In the genomic region with DNA sequence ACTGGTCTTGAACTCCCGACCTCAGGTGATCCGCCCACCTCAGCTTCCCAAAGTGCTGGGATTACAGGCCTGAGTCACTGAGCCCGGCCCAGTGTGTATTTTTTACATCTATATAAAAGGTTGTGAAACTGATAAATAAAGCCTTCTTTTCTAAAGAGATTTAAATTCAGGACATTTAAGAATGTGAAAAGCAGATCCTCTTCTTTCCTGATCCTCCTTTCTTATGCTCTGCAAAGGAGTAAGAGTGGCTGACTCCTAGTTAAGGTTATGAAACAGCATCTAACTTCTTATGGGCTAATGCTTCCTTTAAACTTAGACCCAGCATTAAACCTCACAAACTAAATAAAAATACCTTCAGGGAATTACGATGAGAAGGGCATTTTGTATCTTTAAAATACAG, we compare ENCODE assay signal across 13 cellular contexts.
DNase-seq lines count a peak whose midpoint lies in the region; ATAC-seq and TF ChIP-seq lines count a peak whose summit lies in the region.
"Had no signal": no experiment of that assay in that cellular context is flagged by ENCODE, and none has a peak within 500 bp of the region (broad histone marks: within the 10 kb centered on the region; RNA-seq: fewer than 3 reads in every experiment).

No MANE protein-coding gene starts in this region.

- H3K36me3 ChIP-seq in HUES48 (ENCODE audit: control insufficient read depth, insufficient read depth, low read length), result no peaks in the 10 kb centered on the region

- in situ Hi-C loops in GM13977 (cut with MboI; ENCODE audit: low pct_unique_long_range_greater_than_20kb, low sequenced_read_pairs, unreplicated experiment), result no loop called here

- TF ChIP-seq CTCF in fibroblast of villous mesenchyme (IDR thresholded peaks at IDR 0.05; ENCODE audit: insufficient read depth, low read depth, low read length) (no peak), mesothelial cell of epicardium (IDR thresholded peaks at IDR 0.05; ENCODE audit: unreplicated experiment) (no peak), GM13977 (IDR thresholded peaks at IDR 0.05; ENCODE audit: extremely low read depth, insufficient read depth, missing control alignments) (no peak)

- peak overlapping the region; percentile 1 for H3K27ac ChIP-seq in HUES48 (ENCODE audit: low read depth, low read length)

- H3K9me3 Mint-ChIP-seq in mesothelial cell of epicardium, result peaks cover 3% of the 10 kb centered on the region
- H3K9me3 Mint-ChIP-seq in activated T-cell treated with anti-CD3 and anti-CD28 coated beads, Interleukin-2, amount 50 U/mL, for 72 hours, result peaks cover 3% of the 10 kb centered on the region in 2 donors

- H3K27me3 ChIP-seq in HUES48 (ENCODE audit: control insufficient read depth, insufficient read depth, low read length), result no peaks in the 10 kb centered on the region

- peak overlapping the region; percentile 40 for H3K27ac Mint-ChIP-seq in mesothelial cell of epicardium
- no peak overlapping the region for H3K27ac Mint-ChIP-seq in activated T-cell treated with anti-CD3 and anti-CD28 coated beads, Interleukin-2, amount 50 U/mL, for 72 hours
- H3K27ac Mint-ChIP-seq: B cell; CD4-positive, alpha-beta T cell had no signal

- no peak overlapping the region for H3K4me3 ChIP-seq in HUES48 (ENCODE audit: low read depth, low read length)
- no peak overlapping the region for H3K4me3 ChIP-seq in fibroblast of villous mesenchyme (ENCODE audit: low read depth, low read length)
- H3K4me3 ChIP-seq: GM12878 had no signal

- H3K27me3 Mint-ChIP-seq in mesothelial cell of epicardium (ENCODE audit: low read depth), result no peaks in the 10 kb centered on the region
- no peaks in the 10 kb centered on the region for H3K27me3 Mint-ChIP-seq in activated T-cell treated with anti-CD3 and anti-CD28 coated beads, Interleukin-2, amount 50 U/mL, for 72 hours (ENCODE audit: low read depth)
- H3K27me3 Mint-ChIP-seq: B cell; CD4-positive, alpha-beta T cell had no signal

- no peaks in the 10 kb centered on the region for H3K36me3 Mint-ChIP-seq in mesothelial cell of epicardium
- H3K36me3 Mint-ChIP-seq in activated T-cell treated with anti-CD3 and anti-CD28 coated beads, Interleukin-2, amount 50 U/mL, for 72 hours (ENCODE audit: insufficient read depth in 2 of 2), result peaks cover 5 to 7% of the 10 kb centered on the region in 2 donors

- intact Hi-C loops in posterior cingulate gyrus (cut with DNase I), result no loop called here

- H3K9me3 ChIP-seq in HUES48 (ENCODE audit: control insufficient read depth, insufficient read depth, low read length), result no peaks in the 10 kb centered on the region

- H3K4me3 Mint-ChIP-seq in mesothelial cell of epicardium, result no peak overlapping the region
- H3K4me3 Mint-ChIP-seq in activated T-cell treated with anti-CD3 and anti-CD28 coated beads, Interleukin-2, amount 50 U/mL, for 72 hours, result no peak overlapping the region
- H3K4me3 Mint-ChIP-seq: B cell; CD4-positive, alpha-beta T cell had no signal

- DNase-seq in fibroblast of villous mesenchyme (ENCODE audit: low read depth) (peak; percentile 5), mesothelial cell of epicardium (ENCODE audit: low spot score in 2 of 2, unreplicated experiment in 2 of 2) (no peak), posterior cingulate gyrus (no peak), GM13977 (ENCODE audit: low spot score) (no peak)
- no peak for DNase-seq in activated T-cell treated with anti-CD3 and anti-CD28 coated beads, Interleukin-2, amount 50 U/mL, for 72 hours
- DNase-seq: C1 segment of cervical spinal cord; Calu3; CD4-positive, alpha-beta T cell; DMS 273 treated with DMSO at 0.1 percent for 48 hours had no signal

- no peak overlapping the region for H3K9ac ChIP-seq in HUES48 (ENCODE audit: low read depth, low read length)

- H3K4me1 ChIP-seq in HUES48 (ENCODE audit: control insufficient read depth, insufficient read depth, low read length), result peaks cover 27% of the 10 kb centered on the region

- H3K4me1 Mint-ChIP-seq in mesothelial cell of epicardium, result peaks cover 4% of the 10 kb centered on the region
- peaks cover 12% of the 10 kb centered on the region for H3K4me1 Mint-ChIP-seq in activated T-cell treated with anti-CD3 and anti-CD28 coated beads, Interleukin-2, amount 50 U/mL, for 72 hours (ENCODE audit: low read depth)

- ATAC-seq in activated T-cell treated with anti-CD3 and anti-CD28 coated beads, Interleukin-2, amount 50 U/mL, for 72 hours (replicated peaks in 1 of 2), result no peak
- no peak for ATAC-seq in GM19463 (IDR thresholded peaks at IDR 0.05; ENCODE audit: unreplicated experiment)
- ATAC-seq: GM12878 had no signal
